ENCODE assay signal across 1 cellular context in genomic region chr1:160006312-160006940, GRCh38.
TF ChIP-seq lines count a peak whose summit lies in the region.

No MANE protein-coding gene starts in this region.

TF ChIP-seq in HepG2, 621 proteins besides CTCF, POLR2A, EP300 and RAD21 (continued from another document):
- TF ChIP-seq ZNF503 (CRISPR knock-in tag; IDR thresholded peaks at IDR 0.05) (no peak), BRCA1 (CRISPR knock-in tag; IDR thresholded peaks at IDR 0.05) (no peak), KLF9 (CRISPR knock-in tag; IDR thresholded peaks at IDR 0.05; ENCODE audit: low read depth) (no peak), RXRB (CRISPR knock-in tag; IDR thresholded peaks at IDR 0.05; ENCODE audit: borderline replicate concordance) (no peak), U2AF2 (IDR thresholded peaks at IDR 0.05; ENCODE audit: low read depth, low read length) (no peak), NFE2 (CRISPR knock-in tag; IDR thresholded peaks at IDR 0.05) (no peak), ZNF781 (CRISPR knock-in tag; IDR thresholded peaks at IDR 0.05; ENCODE audit: borderline replicate concordance, not compliant biosample characterization) (no peak), SRY (CRISPR knock-in tag; IDR thresholded peaks at IDR 0.05) (no peak), TCF7 (IDR thresholded peaks at IDR 0.05; ENCODE audit: low read depth) (no peak), SMC3 (IDR thresholded peaks at IDR 0.05; ENCODE audit: low read length) (peak; percentile 96), XRCC5 (optimal IDR thresholded peaks at IDR 0.05; ENCODE audit: low read length) (peak; percentile 80), STAG1 (CRISPR knock-in tag; IDR thresholded peaks at IDR 0.05) (peak; percentile 73), CEBPZ (IDR thresholded peaks at IDR 0.05; ENCODE audit: low read length) (no peak), CBX5 (CRISPR knock-in tag; IDR thresholded peaks at IDR 0.05; ENCODE audit: borderline replicate concordance) (no peak), MLLT10 (CRISPR knock-in tag; IDR thresholded peaks at IDR 0.05) (no peak), ZNF296 (CRISPR knock-in tag; conservative IDR thresholded peaks at IDR 0.05) (no peak), ZFX (CRISPR knock-in tag; IDR thresholded peaks at IDR 0.05; ENCODE audit: low read depth) (0 out of 2 replicates have a peak, but pooled peaks have one; percentile 35), ELF1 (CRISPR knock-in tag; IDR thresholded peaks at IDR 0.05) (no peak)
- TF ChIP-seq, protein P1, sequence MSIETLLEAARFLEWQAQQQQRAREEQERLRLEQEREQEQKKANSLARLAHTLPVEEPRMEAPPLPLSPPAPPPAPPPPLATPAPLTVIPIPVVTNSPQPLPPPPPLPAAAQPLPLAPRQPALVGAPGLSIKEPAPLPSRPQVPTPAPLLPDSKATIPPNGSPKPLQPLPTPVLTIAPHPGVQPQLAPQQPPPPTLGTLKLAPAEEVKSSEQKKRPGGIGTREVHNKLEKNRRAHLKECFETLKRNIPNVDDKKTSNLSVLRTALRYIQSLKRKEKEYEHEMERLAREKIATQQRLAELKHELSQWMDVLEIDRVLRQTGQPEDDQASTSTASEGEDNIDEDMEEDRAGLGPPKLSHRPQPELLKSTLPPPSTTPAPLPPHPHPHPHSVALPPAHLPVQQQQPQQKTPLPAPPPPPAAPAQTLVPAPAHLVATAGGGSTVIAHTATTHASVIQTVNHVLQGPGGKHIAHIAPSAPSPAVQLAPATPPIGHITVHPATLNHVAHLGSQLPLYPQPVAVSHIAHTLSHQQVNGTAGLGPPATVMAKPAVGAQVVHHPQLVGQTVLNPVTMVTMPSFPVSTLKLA (IDR thresholded peaks at IDR 0.05): no peak
- TF ChIP-seq, protein P2, sequence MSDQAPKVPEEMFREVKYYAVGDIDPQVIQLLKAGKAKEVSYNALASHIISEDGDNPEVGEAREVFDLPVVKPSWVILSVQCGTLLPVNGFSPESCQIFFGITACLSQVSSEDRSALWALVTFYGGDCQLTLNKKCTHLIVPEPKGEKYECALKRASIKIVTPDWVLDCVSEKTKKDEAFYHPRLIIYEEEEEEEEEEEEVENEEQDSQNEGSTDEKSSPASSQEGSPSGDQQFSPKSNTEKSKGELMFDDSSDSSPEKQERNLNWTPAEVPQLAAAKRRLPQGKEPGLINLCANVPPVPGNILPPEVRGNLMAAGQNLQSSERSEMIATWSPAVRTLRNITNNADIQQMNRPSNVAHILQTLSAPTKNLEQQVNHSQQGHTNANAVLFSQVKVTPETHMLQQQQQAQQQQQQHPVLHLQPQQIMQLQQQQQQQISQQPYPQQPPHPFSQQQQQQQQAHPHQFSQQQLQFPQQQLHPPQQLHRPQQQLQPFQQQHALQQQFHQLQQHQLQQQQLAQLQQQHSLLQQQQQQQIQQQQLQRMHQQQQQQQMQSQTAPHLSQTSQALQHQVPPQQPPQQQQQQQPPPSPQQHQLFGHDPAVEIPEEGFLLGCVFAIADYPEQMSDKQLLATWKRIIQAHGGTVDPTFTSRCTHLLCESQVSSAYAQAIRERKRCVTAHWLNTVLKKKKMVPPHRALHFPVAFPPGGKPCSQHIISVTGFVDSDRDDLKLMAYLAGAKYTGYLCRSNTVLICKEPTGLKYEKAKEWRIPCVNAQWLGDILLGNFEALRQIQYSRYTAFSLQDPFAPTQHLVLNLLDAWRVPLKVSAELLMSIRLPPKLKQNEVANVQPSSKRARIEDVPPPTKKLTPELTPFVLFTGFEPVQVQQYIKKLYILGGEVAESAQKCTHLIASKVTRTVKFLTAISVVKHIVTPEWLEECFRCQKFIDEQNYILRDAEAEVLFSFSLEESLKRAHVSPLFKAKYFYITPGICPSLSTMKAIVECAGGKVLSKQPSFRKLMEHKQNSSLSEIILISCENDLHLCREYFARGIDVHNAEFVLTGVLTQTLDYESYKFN (CRISPR knock-in tag; conservative IDR thresholded peaks at IDR 0.05): no peak
